ENCODE assay signal across 9 cellular contexts in genomic region chr11:66317322-66317765, GRCh38. TPM values are rescaled to one million over a fixed set of nuclear protein-coding genes. Genes with fewer than 3 reads are reported as not detected.
DNase-seq lines count a peak whose midpoint lies in the region; ATAC-seq, FAIRE-seq and TF ChIP-seq lines count a peak whose summit lies in the region.
"Had no signal": no experiment of that assay in that cellular context is flagged by ENCODE, and none has a peak within 500 bp of the region (broad histone marks: within the 10 kb centered on the region; RNA-seq: fewer than 3 reads in every experiment).

No MANE protein-coding gene starts in this region.

- H3K4me3 ChIP-seq in left ventricle myocardium inferior: peak overlapping the region; percentile 73
- no peak overlapping the region for H3K4me3 ChIP-seq in Caco-2 (ENCODE audit: low read depth, low read length)
- H3K4me3 ChIP-seq: K562 had no signal

- POLR2A ChIA-PET in Caco-2 (lab: Charles Lee): no interaction called here

- peak; percentile 37 for ATAC-seq in stimulated activated naive CD8-positive, alpha-beta T cell treated with anti-CD3 and anti-CD28 coated beads, Interleukin-15, amount 100 ng/mL, for 72 hours
- ATAC-seq: K562 had no signal

- H3K27me3 ChIP-seq in left ventricle myocardium inferior (ENCODE audit: low read depth): no peaks in the 10 kb centered on the region
- H3K27me3 ChIP-seq in Caco-2 (replicated peaks; ENCODE audit: control insufficient read depth, insufficient read depth, low read length): no peaks in the 10 kb centered on the region

- FAIRE-seq in urothelium cell line (lab: Jason Lieb, UNC): no peak
- FAIRE-seq: K562 had no signal

- peak overlapping the region; percentile 7 for H3K4me3 Mint-ChIP-seq in activated T-helper 1 cell treated with anti-CD3 and anti-CD28 coated beads, Interleukin-12 subunit alpha, Interleukin-12 subunit beta, Interleukin-2, Interleukin-4 antibody, amounts not matched to agents 30 ng/mL and 10 ng/mL and 1 ng/mL, durations not matched to agents 14 hours and 24 hours and 36 hours
- peak overlapping the region; percentile 91 to 95 for H3K4me3 Mint-ChIP-seq in stimulated activated naive CD8-positive, alpha-beta T cell treated with anti-CD3 and anti-CD28 coated beads, Interleukin-15, amount 100 ng/mL, for 72 hours
- no peak overlapping the region for H3K4me3 Mint-ChIP-seq in Caco-2 (ENCODE audit: unreplicated experiment)

- no peaks in the 10 kb centered on the region for H3K36me3 ChIP-seq in left ventricle myocardium inferior
- H3K36me3 ChIP-seq in Caco-2 (ENCODE audit: control insufficient read depth, insufficient read depth, low read length): no peaks in the 10 kb centered on the region

- peak overlapping the region; percentile 44 for H3K27ac Mint-ChIP-seq in activated T-helper 1 cell treated with anti-CD3 and anti-CD28 coated beads, Interleukin-12 subunit alpha, Interleukin-12 subunit beta, Interleukin-2, Interleukin-4 antibody, amounts not matched to agents 30 ng/mL and 10 ng/mL and 1 ng/mL, durations not matched to agents 14 hours and 24 hours and 36 hours
- peak overlapping the region; percentile 95 to 98 for H3K27ac Mint-ChIP-seq in stimulated activated naive CD8-positive, alpha-beta T cell treated with anti-CD3 and anti-CD28 coated beads, Interleukin-15, amount 100 ng/mL, for 72 hours
- no peak overlapping the region for H3K27ac Mint-ChIP-seq in Caco-2 (ENCODE audit: unreplicated experiment)

- TF ChIP-seq CTCF in left ventricle myocardium inferior (IDR thresholded peaks at IDR 0.05; ENCODE audit: borderline replicate concordance) (no peak), Caco-2 (IDR thresholded peaks at IDR 0.05; ENCODE audit: insufficient read depth in 1 of 2, low read depth in 1 of 2, low read length in 1 of 2, severe bottlenecking in 1 of 2, unreplicated experiment in 1 of 2) (no peak)

- peaks cover 2% of the 10 kb centered on the region for H3K36me3 Mint-ChIP-seq in activated T-helper 1 cell treated with anti-CD3 and anti-CD28 coated beads, Interleukin-12 subunit alpha, Interleukin-12 subunit beta, Interleukin-2, Interleukin-4 antibody, amounts not matched to agents 30 ng/mL and 10 ng/mL and 1 ng/mL, durations not matched to agents 14 hours and 24 hours and 36 hours (ENCODE audit: low read depth)
- H3K36me3 Mint-ChIP-seq in Caco-2 (ENCODE audit: insufficient read depth, unreplicated experiment): peaks cover 9% of the 10 kb centered on the region

- peaks cover 12% of the 10 kb centered on the region for H3K27me3 Mint-ChIP-seq in activated T-helper 1 cell treated with anti-CD3 and anti-CD28 coated beads, Interleukin-12 subunit alpha, Interleukin-12 subunit beta, Interleukin-2, Interleukin-4 antibody, amounts not matched to agents 30 ng/mL and 10 ng/mL and 1 ng/mL, durations not matched to agents 14 hours and 24 hours and 36 hours (ENCODE audit: insufficient read depth)
- H3K27me3 Mint-ChIP-seq in stimulated activated naive CD8-positive, alpha-beta T cell treated with anti-CD3 and anti-CD28 coated beads, Interleukin-15, amount 100 ng/mL, for 72 hours: no peaks in the 10 kb centered on the region
- no peaks in the 10 kb centered on the region for H3K27me3 Mint-ChIP-seq in Caco-2 (ENCODE audit: insufficient read depth, unreplicated experiment)

- no peaks in the 10 kb centered on the region for H3K9me3 ChIP-seq in left ventricle myocardium inferior (replicated peaks)
- H3K9me3 ChIP-seq in Caco-2: peaks cover 12% of the 10 kb centered on the region; the same call in 1 of the 2 replicates

- CTCF ChIA-PET in Caco-2 (lab: Charles Lee): interaction anchor here (0.6 to 1.8 kb wide), 4 partner anchors 17 to 429 kb away, joined by 3 to 7 read pairs (median 4); partner anchors contain the start of genes FIBP and RIN1

- H3K27ac ChIP-seq in left ventricle myocardium inferior (replicated peaks): peak overlapping the region; percentile 92

- DNase-seq in DMS 273 (lab: John Stamatoyannopoulos, UW; ENCODE audit: unreplicated experiment) (peak; percentile 61), DMS 273 treated with DMSO at 0.1 percent for 48 hours (lab: John Stamatoyannopoulos, UW) (no peak), left ventricle myocardium inferior (peak; percentile 67), urothelium cell line (ENCODE audit: low spot score) (no peak), Caco-2 (no peak), DMS79 treated with DMSO at 0.1 percent for 48 hours (lab: John Stamatoyannopoulos, UW) (no peak)
- no peak for DNase-seq in activated T-helper 1 cell treated with anti-CD3 and anti-CD28 coated beads, Interleukin-12 subunit alpha, Interleukin-12 subunit beta, Interleukin-2, Interleukin-4 antibody, amounts not matched to agents 30 ng/mL and 10 ng/mL and 1 ng/mL, durations not matched to agents 14 hours and 24 hours and 36 hours (ENCODE audit: low spot score)
- DNase-seq in stimulated activated naive CD8-positive, alpha-beta T cell treated with anti-CD3 and anti-CD28 coated beads, Interleukin-15, amount 100 ng/mL, for 72 hours: peak; percentile 70 to 73

- intact Hi-C loops in activated T-helper 1 cell treated with anti-CD3 and anti-CD28 coated beads, Interleukin-12 subunit alpha, Interleukin-12 subunit beta, Interleukin-2, Interleukin-4 antibody, amounts not matched to agents 30 ng/mL and 10 ng/mL and 1 ng/mL, durations not matched to agents 14 hours and 24 hours and 36 hours (cut with micrococcal nuclease): no loop called here
- intact Hi-C loops in left ventricle myocardium inferior (cut with micrococcal nuclease) (no loop called here), Caco-2 (cut with micrococcal nuclease; ENCODE audit: unreplicated experiment) (no loop called here)

- H3K4me1 ChIP-seq in left ventricle myocardium inferior (peaks cover 61% of the 10 kb centered on the region), Caco-2 (peaks cover 31% of the 10 kb centered on the region)

- no TSS peak for BruUV-seq in Caco-2 (replicated peaks; lab: Mats Ljungman, UMichigan)

- peaks cover 29% of the 10 kb centered on the region for H3K4me1 Mint-ChIP-seq in activated T-helper 1 cell treated with anti-CD3 and anti-CD28 coated beads, Interleukin-12 subunit alpha, Interleukin-12 subunit beta, Interleukin-2, Interleukin-4 antibody, amounts not matched to agents 30 ng/mL and 10 ng/mL and 1 ng/mL, durations not matched to agents 14 hours and 24 hours and 36 hours (ENCODE audit: low read depth)
- peaks cover 76% of the 10 kb centered on the region for H3K4me1 Mint-ChIP-seq in stimulated activated naive CD8-positive, alpha-beta T cell treated with anti-CD3 and anti-CD28 coated beads, Interleukin-15, amount 100 ng/mL, for 72 hours
- peaks cover 16% of the 10 kb centered on the region for H3K4me1 Mint-ChIP-seq in Caco-2 (ENCODE audit: low read depth, unreplicated experiment)

- H3K9me3 Mint-ChIP-seq in activated T-helper 1 cell treated with anti-CD3 and anti-CD28 coated beads, Interleukin-12 subunit alpha, Interleukin-12 subunit beta, Interleukin-2, Interleukin-4 antibody, amounts not matched to agents 30 ng/mL and 10 ng/mL and 1 ng/mL, durations not matched to agents 14 hours and 24 hours and 36 hours: peaks cover 5% of the 10 kb centered on the region
- H3K9me3 Mint-ChIP-seq in stimulated activated naive CD8-positive, alpha-beta T cell treated with anti-CD3 and anti-CD28 coated beads, Interleukin-15, amount 100 ng/mL, for 72 hours: peaks cover 0 to 10% of the 10 kb centered on the region in 2 donors
- H3K9me3 Mint-ChIP-seq in Caco-2 (ENCODE audit: unreplicated experiment): peaks cover 15% of the 10 kb centered on the region

RNA-seq across cellular contexts. Expression of gene CD248, which starts 0.5 kb away (rescaled TPM):
- 0.10 TPM in 1 of 2 replicates, not detected in the other for total RNA-seq in activated T-helper 1 cell treated with anti-CD3 and anti-CD28 coated beads, Interleukin-12 subunit alpha, Interleukin-12 subunit beta, Interleukin-2, Interleukin-4 antibody, amounts not matched to agents 30 ng/mL and 10 ng/mL and 1 ng/mL, durations not matched to agents 14 hours and 24 hours and 36 hours
- 12.3 TPM for total RNA-seq in left ventricle myocardium inferior
- total RNA-seq in Caco-2 (2022): 0.27 TPM in 1 of 2 replicates, not detected in the other

RNA-seq across cellular contexts. Expression of gene RIN1, which starts 18.9 kb away (rescaled TPM):
- 0.78 and 0.86 TPM in 2 replicates for total RNA-seq in activated T-helper 1 cell treated with anti-CD3 and anti-CD28 coated beads, Interleukin-12 subunit alpha, Interleukin-12 subunit beta, Interleukin-2, Interleukin-4 antibody, amounts not matched to agents 30 ng/mL and 10 ng/mL and 1 ng/mL, durations not matched to agents 14 hours and 24 hours and 36 hours
- total RNA-seq in left ventricle myocardium inferior (1.0 TPM), Caco-2 (2022) (11.7 and 12.7 TPM in 2 replicates)

RNA-seq across cellular contexts. Expression of gene TMEM151A, which starts 25.6 kb away (rescaled TPM):
- total RNA-seq in activated T-helper 1 cell treated with anti-CD3 and anti-CD28 coated beads, Interleukin-12 subunit alpha, Interleukin-12 subunit beta, Interleukin-2, Interleukin-4 antibody, amounts not matched to agents 30 ng/mL and 10 ng/mL and 1 ng/mL, durations not matched to agents 14 hours and 24 hours and 36 hours: not detected in 2 replicates
- not detected for total RNA-seq in left ventricle myocardium inferior
- total RNA-seq in Caco-2 (2022): 0.68 and 0.88 TPM in 2 replicates
- total RNA-seq: K562 had no signal

RNA-seq across cellular contexts. Expression of gene BRMS1, which starts 27.6 kb away (rescaled TPM):
- total RNA-seq in activated T-helper 1 cell treated with anti-CD3 and anti-CD28 coated beads, Interleukin-12 subunit alpha, Interleukin-12 subunit beta, Interleukin-2, Interleukin-4 antibody, amounts not matched to agents 30 ng/mL and 10 ng/mL and 1 ng/mL, durations not matched to agents 14 hours and 24 hours and 36 hours: 63.1 and 67.1 TPM in 2 replicates
- 14.7 TPM for total RNA-seq in left ventricle myocardium inferior
- 58.1 and 58.2 TPM in 2 replicates for total RNA-seq in Caco-2 (2022)

RNA-seq across cellular contexts. Expression of gene YIF1A, which starts 28.4 kb away (rescaled TPM):
- total RNA-seq in activated T-helper 1 cell treated with anti-CD3 and anti-CD28 coated beads, Interleukin-12 subunit alpha, Interleukin-12 subunit beta, Interleukin-2, Interleukin-4 antibody, amounts not matched to agents 30 ng/mL and 10 ng/mL and 1 ng/mL, durations not matched to agents 14 hours and 24 hours and 36 hours: 125 and 127 TPM in 2 replicates
- total RNA-seq in left ventricle myocardium inferior (45.6 TPM), Caco-2 (2022) (140 and 159 TPM in 2 replicates)

Comparison
In these comparisons a context has a peak if more than half of its experiments do, and no peak if none do; other contexts are left out.
1. DNase-seq: peak in DMS 273 (single experiment), left ventricle myocardium inferior (single experiment) and stimulated activated naive CD8-positive, alpha-beta T cell treated with anti-CD3 and anti-CD28 coated beads, Interleukin-15, amount 100 ng/mL, for 72 hours (2 of 2); none in DMS 273 treated with DMSO at 0.1 percent for 48 hours (single experiment), activated T-helper 1 cell treated with anti-CD3 and anti-CD28 coated beads, Interleukin-12 subunit alpha, Interleukin-12 subunit beta, Interleukin-2, Interleukin-4 antibody, amounts not matched to agents 30 ng/mL and 10 ng/mL and 1 ng/mL, durations not matched to agents 14 hours and 24 hours and 36 hours (single experiment), urothelium cell line (single experiment), Caco-2 (0 of 2) and DMS79 treated with DMSO at 0.1 percent for 48 hours (single experiment).
2. RNA of gene CD248, which starts 0.5 kb away (total RNA-seq): 12.3 TPM in left ventricle myocardium inferior (single experiment); 0.27 TPM in Caco-2 and 0.10 TPM in activated T-helper 1 cell treated with anti-CD3 and anti-CD28 coated beads, Interleukin-12 subunit alpha, Interleukin-12 subunit beta, Interleukin-2, Interleukin-4 antibody, amounts not matched to agents 30 ng/mL and 10 ng/mL and 1 ng/mL, durations not matched to agents 14 hours and 24 hours and 36 hours; every median in the first group is over 10 times any median in the second.